In the genomic region with DNA sequence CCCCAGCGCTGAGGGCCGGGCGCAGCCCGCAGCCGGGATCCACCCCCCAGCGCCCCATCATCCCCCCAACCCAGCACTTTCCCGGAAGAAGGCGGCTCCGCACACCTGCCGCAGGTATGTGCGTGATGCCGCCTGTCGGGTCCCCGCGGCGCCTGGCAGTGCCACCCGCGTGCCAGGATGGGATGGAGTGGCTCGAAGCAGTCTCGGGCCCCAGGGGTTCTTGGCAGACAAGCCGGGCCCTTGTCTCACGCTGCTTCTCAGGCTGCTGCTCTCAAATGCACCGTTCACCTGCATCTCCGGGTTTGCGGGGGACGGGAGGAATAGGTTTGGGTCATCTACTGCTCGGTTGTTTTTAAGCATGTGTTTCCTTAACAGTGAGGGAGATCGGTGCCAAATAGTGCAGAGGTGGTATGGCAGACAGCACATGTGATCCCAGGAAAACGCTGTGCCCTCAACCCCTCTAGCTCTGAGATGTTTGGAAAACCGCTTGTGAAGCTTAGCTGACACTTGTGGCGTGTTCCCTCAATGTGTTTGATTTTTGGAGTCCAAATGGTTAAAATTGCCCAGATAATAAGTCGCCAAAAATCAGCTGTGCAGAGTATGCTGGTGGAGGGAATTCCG, we compare ENCODE assay signal across 8 cellular contexts. TPM values are rescaled to one million over a fixed set of nuclear protein-coding genes. Genes with fewer than 3 reads are reported as not detected.
DNase-seq lines count a peak whose midpoint lies in the region; TF ChIP-seq lines count a peak whose summit lies in the region.

No MANE protein-coding gene starts in this region.

- TF ChIP-seq CTCF in KMS-11 (conservative IDR thresholded peaks at IDR 0.05; ENCODE audit: low read depth, low read length) (0 out of 2 replicates have a peak, but pooled peaks have one; percentile 15), epithelial cell of esophagus (IDR thresholded peaks at IDR 0.05; ENCODE audit: insufficient read depth, low read depth, low read length, missing control alignments) (no peak), type B pancreatic cell (conservative IDR thresholded peaks at IDR 0.05) (peak; percentile 1)

- H3K4me1 ChIP-seq in KMS-11 (ENCODE audit: low read depth, poor library complexity, severe bottlenecking) (peaks cover 49% of the 10 kb centered on the region), muscle layer of duodenum (ENCODE audit: control insufficient read depth in 1 of 2, insufficient read depth in 2 of 2, low read length in 2 of 2) (peaks cover 29 to 36% of the 10 kb centered on the region in 2 donors)

- H3K79me2 ChIP-seq in KMS-11 (ENCODE audit: insufficient read depth, low read depth), result peaks cover 53% of the 10 kb centered on the region

- H3K9me3 Mint-ChIP-seq in type B pancreatic cell, result no peaks in the 10 kb centered on the region

- no peaks in the 10 kb centered on the region for H3K9me3 ChIP-seq in muscle layer of duodenum (ENCODE audit: control insufficient read depth in 1 of 2, low read length in 2 of 2)

- H3K27me3 ChIP-seq in KMS-11 (ENCODE audit: insufficient read depth, low read depth) (no peaks in the 10 kb centered on the region), muscle layer of duodenum (ENCODE audit: low read depth, low read length) (no peaks in the 10 kb centered on the region)

- H3K36me3 ChIP-seq in KMS-11 (ENCODE audit: insufficient read depth), result no peaks in the 10 kb centered on the region
- H3K36me3 ChIP-seq in muscle layer of duodenum (ENCODE audit: control insufficient read depth in 1 of 2, insufficient read depth in 2 of 2, low read length in 2 of 2), result peaks cover 0 to 4% of the 10 kb centered on the region in 2 donors

- H3K36me3 Mint-ChIP-seq in type B pancreatic cell, result peaks cover 17% of the 10 kb centered on the region

- H3K27ac ChIP-seq in KMS-11, result peak overlapping the region; percentile 84
- peak overlapping the region; percentile 81 for H3K27ac ChIP-seq in muscle layer of duodenum (ENCODE audit: low read length)

- no peak overlapping the region for H2AFZ ChIP-seq in KMS-11 (ENCODE audit: low read depth)

- peak overlapping the region; percentile 98 for H3K4me3 Mint-ChIP-seq in type B pancreatic cell

- H4K20me1 ChIP-seq in KMS-11 (ENCODE audit: insufficient read depth), result peaks cover 8% of the 10 kb centered on the region

- H3K9ac ChIP-seq in KMS-11, result peak overlapping the region; percentile 88

- H3K4me2 ChIP-seq in KMS-11, result peak overlapping the region; percentile 62

- peaks cover 7% of the 10 kb centered on the region for H3K27me3 Mint-ChIP-seq in type B pancreatic cell

- H3K27ac Mint-ChIP-seq in type B pancreatic cell, result peak overlapping the region; percentile 93

- DNase-seq in NCI-H1694 treated with DMSO at 0.1 percent for 48 hours (lab: John Stamatoyannopoulos, UW), result peak; percentile 24
- no peak for DNase-seq in NCI-H1694 (lab: John Stamatoyannopoulos, UW)
- DNase-seq in activated CD4-positive, alpha-beta T cell treated with anti-CD3 and anti-CD28 coated beads for 48 hours, result peak; percentile 57
- peak; percentile 24 for DNase-seq in epithelial cell of esophagus (ENCODE audit: low read depth)
- DNase-seq in type B pancreatic cell (ENCODE audit: extremely low spot score, unreplicated experiment), result no peak
- no peak for DNase-seq in NOMO-1 (lab: John Stamatoyannopoulos, UW; ENCODE audit: unreplicated experiment in 2 of 2)

- H3K4me1 Mint-ChIP-seq in type B pancreatic cell (ENCODE audit: unreplicated experiment), result peaks cover 23% of the 10 kb centered on the region

- H3K4me3 ChIP-seq in KMS-11 (IDR thresholded peaks at IDR 0.05; ENCODE audit: insufficient read depth, low read depth, low read length) (no peak overlapping the region), epithelial cell of esophagus (ENCODE audit: low read length) (peak overlapping the region; percentile 63), muscle layer of duodenum (ENCODE audit: low read depth in 1 of 2, low read length in 2 of 2) (peak overlapping the region; percentile 96 to 98)

RNA-seq across cellular contexts. Expression of gene MYLIP, which starts 0.8 kb away (rescaled TPM):
- total RNA-seq in type B pancreatic cell (ENCODE audit: low replicate concordance), result 44.4 and 54.9 TPM in 2 replicates

Comparison
In these comparisons a context has a peak if more than half of its experiments do, and no peak if none do; other contexts are left out.
1. DNase-seq: peak in NCI-H1694 treated with DMSO at 0.1 percent for 48 hours (single experiment), activated CD4-positive, alpha-beta T cell treated with anti-CD3 and anti-CD28 coated beads for 48 hours (single experiment) and epithelial cell of esophagus (single experiment); none in NCI-H1694 (single experiment), type B pancreatic cell (single experiment) and NOMO-1 (0 of 2).